In genomic region chr3:36964827-36965226, GRCh38 we compare ENCODE assay signal across 12 cellular contexts. TPM values are rescaled to one million over a fixed set of nuclear protein-coding genes. Genes with fewer than 3 reads are reported as not detected.
DNase-seq lines count a peak whose midpoint lies in the region; ATAC-seq and TF ChIP-seq lines count a peak whose summit lies in the region.
"Had no signal": no experiment of that assay in that cellular context is flagged by ENCODE, and none has a peak within 500 bp of the region (broad histone marks: within the 10 kb centered on the region; RNA-seq: fewer than 3 reads in every experiment).

No MANE protein-coding gene starts in this region.

- DNase-seq in hepatocyte (ENCODE audit: low spot score) (no peak), NCI-H1694 (lab: John Stamatoyannopoulos, UW) (no peak)
- no peak for DNase-seq in activated T-cell treated with anti-CD3 and anti-CD28 coated beads, Interleukin-2, amount 50 U/mL, for 48 hours
- DNase-seq: activated naive CD8-positive, alpha-beta T cell treated with anti-CD3 and anti-CD28 coated beads for 36 hours; kidney; T-helper 9 cell had no signal

- H3K4me3 ChIP-seq in DOHH2 (ENCODE audit: low read length) (peak overlapping the region; percentile 36), hepatocyte (no peak overlapping the region)

- H3K27ac ChIP-seq in DOHH2 (ENCODE audit: low read depth, low read length) (peak overlapping the region; percentile 57), hepatocyte (peak overlapping the region; percentile 83)

- no peaks in the 10 kb centered on the region for H3K27me3 ChIP-seq in DOHH2 (ENCODE audit: control insufficient read depth, low read length)
- no peaks in the 10 kb centered on the region for H3K27me3 ChIP-seq in hepatocyte

- H3K4me1 ChIP-seq in DOHH2 (ENCODE audit: control insufficient read depth, low read length), result peaks cover 43% of the 10 kb centered on the region
- H3K4me1 ChIP-seq in hepatocyte (ENCODE audit: insufficient read depth), result peaks cover 10% of the 10 kb centered on the region

- no peak overlapping the region for H2AFZ ChIP-seq in hepatocyte

- H3K79me2 ChIP-seq in DOHH2 (ENCODE audit: control insufficient read depth, low read length) (no peaks in the 10 kb centered on the region), hepatocyte (no peaks in the 10 kb centered on the region)

- peaks cover 12% of the 10 kb centered on the region for H3F3A ChIP-seq in DOHH2 (ENCODE audit: control insufficient read depth, insufficient read depth)

- TF ChIP-seq CTCF in DOHH2 (IDR thresholded peaks at IDR 0.05; ENCODE audit: low read depth, low read length, poor library complexity, severe bottlenecking) (no peak), hepatocyte (IDR thresholded peaks at IDR 0.05; ENCODE audit: poor library complexity) (no peak)

- no peaks in the 10 kb centered on the region for H3K9me2 ChIP-seq in DOHH2 (replicated peaks; ENCODE audit: control insufficient read depth, low read length)
- H3K9me2 ChIP-seq in hepatocyte (replicated peaks; ENCODE audit: insufficient read depth), result no peaks in the 10 kb centered on the region

- H4K20me1 ChIP-seq in DOHH2 (ENCODE audit: control insufficient read depth, insufficient read depth, low read depth, low read length), result no peaks in the 10 kb centered on the region
- H4K20me1 ChIP-seq in hepatocyte (ENCODE audit: insufficient read depth, poor library complexity, severe bottlenecking), result no peaks in the 10 kb centered on the region

- H3K36me3 ChIP-seq in DOHH2 (ENCODE audit: control insufficient read depth, low read length) (no peaks in the 10 kb centered on the region), hepatocyte (replicated peaks; ENCODE audit: insufficient read depth, low read depth) (no peaks in the 10 kb centered on the region)

- ATAC-seq in GM21390 (IDR thresholded peaks at IDR 0.05; ENCODE audit: unreplicated experiment) (peak; percentile 54), HG03460 (IDR thresholded peaks at IDR 0.05; ENCODE audit: unreplicated experiment) (peak; percentile 58), HG02798 (IDR thresholded peaks at IDR 0.05; ENCODE audit: poor library complexity, unreplicated experiment) (no peak), HG02759 (IDR thresholded peaks at IDR 0.05; ENCODE audit: unreplicated experiment) (no peak)
- ATAC-seq: Right ventricle myocardium inferior had no signal

- H3K4me2 ChIP-seq in DOHH2 (ENCODE audit: low read length) (peak overlapping the region; percentile 58), hepatocyte (no peak overlapping the region)

- H3K9me3 ChIP-seq in DOHH2 (ENCODE audit: control insufficient read depth, insufficient read depth, low read length), result no peaks in the 10 kb centered on the region
- H3K9me3 ChIP-seq in hepatocyte (ENCODE audit: low read depth), result no peaks in the 10 kb centered on the region

RNA-seq across cellular contexts. Expression of gene TRANK1, which starts 20.0 kb away (rescaled TPM):
- 16.7 and 19.9 TPM in 2 replicates for total RNA-seq in hepatocyte
- 8.5 and 9.4 TPM in 2 replicates for polyA plus RNA-seq in hepatocyte

RNA-seq across cellular contexts. Expression of gene EPM2AIP1, which starts 28.1 kb away (rescaled TPM):
- total RNA-seq in hepatocyte, result 32.4 and 34.8 TPM in 2 replicates
- polyA plus RNA-seq in hepatocyte, result 13.8 and 14.6 TPM in 2 replicates

RNA-seq across cellular contexts. Expression of gene MLH1, which starts 28.5 kb away (rescaled TPM):
- 34.5 and 37.7 TPM in 2 replicates for total RNA-seq in hepatocyte
- 20.6 and 28.1 TPM in 2 replicates for polyA plus RNA-seq in hepatocyte

Comparison
In these comparisons a context has a peak if more than half of its experiments do, and no peak if none do; other contexts are left out.
1. ATAC-seq: peak in GM21390 (single experiment) and HG03460 (single experiment); none in HG02798 (single experiment) and HG02759 (single experiment).